Comparison of ENCODE assay signal across 19 cellular contexts in genomic region chr5:9288234-9288633, GRCh38.
DNase-seq lines count a peak whose midpoint lies in the region; ATAC-seq and TF ChIP-seq lines count a peak whose summit lies in the region.
"Had no signal": no experiment of that assay in that cellular context is flagged by ENCODE, and none has a peak within 500 bp of the region (broad histone marks: within the 10 kb centered on the region; RNA-seq: fewer than 3 reads in every experiment).

No MANE protein-coding gene starts in this region.

- H3K36me3 ChIP-seq in H7 (replicated peaks; ENCODE audit: control insufficient read depth, insufficient read depth, low read length) = no peaks in the 10 kb centered on the region
- H3K36me3 ChIP-seq: sigmoid colon, SJSA1, stomach had no signal

- no peaks in the 10 kb centered on the region for H3K9me3 Mint-ChIP-seq in nephron progenitor cell
- H3K9me3 Mint-ChIP-seq: memory B cell, neural crest cell had no signal

- no peak for ATAC-seq in HG03159 (IDR thresholded peaks at IDR 0.05; ENCODE audit: unreplicated experiment)
- ATAC-seq: foreskin keratinocyte had no signal

- H3K27me3 ChIP-seq in H7 (ENCODE audit: control insufficient read depth, insufficient read depth, low read length) = no peaks in the 10 kb centered on the region
- no peaks in the 10 kb centered on the region for H3K27me3 ChIP-seq in dorsolateral prefrontal cortex
- H3K27me3 ChIP-seq: foreskin keratinocyte, sigmoid colon, SJSA1, stomach had no signal

- H3K27me3 Mint-ChIP-seq in nephron progenitor cell (ENCODE audit: low read depth, poor library complexity) = no peaks in the 10 kb centered on the region
- H3K27me3 Mint-ChIP-seq: memory B cell had no signal

- H3K27ac ChIP-seq in dorsolateral prefrontal cortex = peak overlapping the region in 11 of 59 donors; percentile 9 to 57 (median 38)
- H3K27ac ChIP-seq: foreskin keratinocyte, SJSA1 had no signal

- TF ChIP-seq CTCF in dorsolateral prefrontal cortex (IDR thresholded peaks at IDR 0.05 in 54 of 56, conservative IDR thresholded peaks at IDR 0.05 in 2 of 56; ENCODE audit: low read depth in 1 of 56, partially characterized antibody in 56 of 56) (peak in 47 of 56 donors; percentile 11 to 62 (median 35)), nephron progenitor cell (IDR thresholded peaks at IDR 0.05) (no peak)

- DNase-seq in H7 (peak; percentile 5), dorsolateral prefrontal cortex (peak in 7 of 10 donors; percentile 31 to 63 (median 48)), islet precursor cell (peak; percentile 71), superior temporal gyrus (ENCODE audit: extremely low spot score) (peak; percentile 62), T-helper 2 cell (no peak), kidney glomerular epithelial cell (lab: John Stamatoyannopoulos, UW) (no peak), nephron progenitor cell (no peak)
- DNase-seq: activated CD8-positive, alpha-beta memory T cell treated with anti-CD3 and anti-CD28 coated beads, Interleukin-2, amount 50 U/mL, for 48 hours; foreskin keratinocyte; NCI-H1930; NCI-H510A; sigmoid colon; stimulated activated CD4-positive, alpha-beta T cell treated with anti-CD3 and anti-CD28 coated beads, Interleukin-2, amount 100 ng/mL, for 24 hours; stomach; T-helper 9 cell had no signal

- H3K4me1 Mint-ChIP-seq in nephron progenitor cell = no peaks in the 10 kb centered on the region
- H3K4me1 Mint-ChIP-seq: memory B cell had no signal

- no peak overlapping the region for H3K27ac Mint-ChIP-seq in nephron progenitor cell
- H3K27ac Mint-ChIP-seq: memory B cell had no signal

- H3K4me3 ChIP-seq in H7 (ENCODE audit: insufficient read depth, low read depth, low read length) (no peak overlapping the region), dorsolateral prefrontal cortex (peak overlapping the region in 1 of 59 donors; percentile 17)
- H3K4me3 ChIP-seq: sigmoid colon, SJSA1, stomach had no signal

- no peaks in the 10 kb centered on the region for H3K36me3 Mint-ChIP-seq in nephron progenitor cell (ENCODE audit: low read depth)
- H3K36me3 Mint-ChIP-seq: memory B cell had no signal

- no peak overlapping the region for H3K4me3 Mint-ChIP-seq in nephron progenitor cell
- H3K4me3 Mint-ChIP-seq: memory B cell, neural crest cell had no signal

- intact Hi-C loops in dorsolateral prefrontal cortex (cut with DNase I) = loop anchor here (5.0 to 10.0 kb wide), 2 partner anchors 254 to 257 kb away; partner anchors contain the start of gene SEMA5A (in 1 of the 2)

Comparison
In these comparisons a context has a peak if more than half of its experiments do, and no peak if none do; other contexts are left out.
1. DNase-seq: peak in H7 (single experiment), dorsolateral prefrontal cortex (7 of 10), islet precursor cell (single experiment) and superior temporal gyrus (single experiment); none in T-helper 2 cell (0 of 5), kidney glomerular epithelial cell (single experiment) and nephron progenitor cell (single experiment).